In genomic region chr5:102154791-102155605, GRCh38 we compare ENCODE assay signal across 8 cellular contexts.
DNase-seq lines count a peak whose midpoint lies in the region; ATAC-seq, FAIRE-seq and TF ChIP-seq lines count a peak whose summit lies in the region.
"Not testable (repeated sequence)": the region's sequence is repeated elsewhere in the genome, so short reads cannot be mapped to it uniquely, and the experiment has no call there.

No MANE protein-coding gene starts in this region.

- TF ChIP-seq EP300 in H1 (IDR thresholded peaks at IDR 0.05; ENCODE audit: borderline replicate concordance in 1 of 2, low read depth in 2 of 2, low read length in 2 of 2), result not testable (repeated sequence)

- not testable (repeated sequence) for H3K18ac ChIP-seq in H1 (ENCODE audit: extremely low read depth, low read length)

- POLR2A ChIA-PET in H1 (lab: Charles Lee; ENCODE audit: partially characterized antibody), result interaction anchor here (1.5 kb wide), 1 partner anchor 140 kb away, joined by 4 read pairs; no protein-coding TSS in a partner anchor

- H3K23ac ChIP-seq in H1 (ENCODE audit: insufficient read length), result not testable (repeated sequence)

- not testable (repeated sequence) for H3K79me2 ChIP-seq in H1 (ENCODE audit: control insufficient read depth in 1 of 2, insufficient read depth in 2 of 2, low read length in 2 of 2); osteoblast (ENCODE audit: insufficient read depth, low read length)

- H3K36me3 Mint-ChIP-seq in activated T-helper 1 cell treated with anti-CD3 and anti-CD28 coated beads, Interleukin-12 subunit alpha, Interleukin-12 subunit beta, Interleukin-2, Interleukin-4 antibody, amounts not matched to agents 30 ng/mL and 10 ng/mL and 1 ng/mL, durations not matched to agents 14 hours and 24 hours and 36 hours (ENCODE audit: low read depth), result not testable (repeated sequence)

- H2BK120ac ChIP-seq in H1 (replicated peaks; ENCODE audit: low read depth, low read length), result not testable (repeated sequence)

- not testable (repeated sequence) for H2AK5ac ChIP-seq in H1 (ENCODE audit: low read depth, low read length)

- H3K4me3 Mint-ChIP-seq in activated T-helper 1 cell treated with anti-CD3 and anti-CD28 coated beads, Interleukin-12 subunit alpha, Interleukin-12 subunit beta, Interleukin-2, Interleukin-4 antibody, amounts not matched to agents 30 ng/mL and 10 ng/mL and 1 ng/mL, durations not matched to agents 14 hours and 24 hours and 36 hours, result peak overlapping the region; percentile 49

- not testable (repeated sequence) for H2BK12ac ChIP-seq in H1 (ENCODE audit: low read depth, low read length)

- peak overlapping the region; percentile 83; the same call in 1 of the 2 replicates for H4K8ac ChIP-seq in H1 (ENCODE audit: extremely low read depth, insufficient read depth, low read length)

- DNase-seq in NCI-H446 (lab: John Stamatoyannopoulos, UW) (peak; percentile 39 to 64), iris pigment epithelial cell (ENCODE audit: low read depth) (peak; percentile 30)
- not testable (repeated sequence) for DNase-seq in activated T-helper 1 cell treated with anti-CD3 and anti-CD28 coated beads, Interleukin-12 subunit alpha, Interleukin-12 subunit beta, Interleukin-2, Interleukin-4 antibody, amounts not matched to agents 30 ng/mL and 10 ng/mL and 1 ng/mL, durations not matched to agents 14 hours and 24 hours and 36 hours (ENCODE audit: low spot score); H1 (ENCODE audit: low read depth in 1 of 2, low spot score in 2 of 2); osteoblast (ENCODE audit: insufficient read length, low spot score, missing footprints)

- H3K14ac ChIP-seq in H1 (ENCODE audit: insufficient read length), result not testable (repeated sequence)

- H2BK15ac ChIP-seq in H1 (ENCODE audit: low read length), result not testable (repeated sequence)

- peak overlapping the region; percentile 11 to 32; a peak in 3 of 4 replicates for H3K4me2 ChIP-seq in H1 (ENCODE audit: insufficient read depth in 1 of 2, low read depth in 2 of 2, low read length in 2 of 2)
- H3K4me2 ChIP-seq in osteoblast (ENCODE audit: insufficient read depth, low read length), result not testable (repeated sequence)

- H2AFZ ChIP-seq in H1 (ENCODE audit: low read length); osteoblast (ENCODE audit: low read length): not testable (repeated sequence)

- H4K20me1 ChIP-seq in H1 (replicated peaks in 1 of 2; ENCODE audit: control insufficient read depth in 1 of 2, insufficient read depth in 2 of 2, low read length in 2 of 2); osteoblast (ENCODE audit: insufficient read depth, low read length): not testable (repeated sequence)

- not testable (repeated sequence) for FAIRE-seq in H1 (lab: Jason Lieb, UNC)

- intact Hi-C loops in activated T-helper 1 cell treated with anti-CD3 and anti-CD28 coated beads, Interleukin-12 subunit alpha, Interleukin-12 subunit beta, Interleukin-2, Interleukin-4 antibody, amounts not matched to agents 30 ng/mL and 10 ng/mL and 1 ng/mL, durations not matched to agents 14 hours and 24 hours and 36 hours (cut with micrococcal nuclease), result not testable (repeated sequence)

- H2BK5ac ChIP-seq in H1 (ENCODE audit: low read depth, low read length), result not testable (repeated sequence)

- H3K4me3 ChIP-seq in H1 (ENCODE audit: extremely low read depth in 1 of 4, insufficient read depth in 2 of 4, low read depth in 3 of 4, low read length in 4 of 4), result peak overlapping the region in 3 of 4 experiments; percentile 16 to 53 (median 21); a peak in 6 of 8 replicates
- peak overlapping the region; percentile 25 for H3K4me3 ChIP-seq in osteoblast (ENCODE audit: insufficient read depth, low read length)
- H3K4me3 ChIP-seq in urinary bladder (ENCODE audit: low read depth, low read length), result peak overlapping the region; percentile 8

- ATAC-seq in GM18517 (IDR thresholded peaks at IDR 0.05; ENCODE audit: unreplicated experiment) (peak; percentile 67), HG02623 (IDR thresholded peaks at IDR 0.05; ENCODE audit: unreplicated experiment) (peak; percentile 45)

- WGBS in H1 (ENCODE audit: extremely low coverage in 1 of 2, insufficient coverage in 1 of 2, insufficient read length in 1 of 2, insufficient replicate concordance in 2 of 2, low coverage in 1 of 2, low lambda C conversion rate in 2 of 2, missing lambda C conversion rate in 1 of 2), 2 experiments, result 54% methylated on average over 25 of the region's 54 CpGs; no CpG with 5 or more reads in 1 of the 2 experiments
- WGBS in urinary bladder, result 88% methylated on average over 54 of the region's 54 CpGs

- not testable (repeated sequence) for H3K9me3 Mint-ChIP-seq in activated T-helper 1 cell treated with anti-CD3 and anti-CD28 coated beads, Interleukin-12 subunit alpha, Interleukin-12 subunit beta, Interleukin-2, Interleukin-4 antibody, amounts not matched to agents 30 ng/mL and 10 ng/mL and 1 ng/mL, durations not matched to agents 14 hours and 24 hours and 36 hours

- H3K27ac ChIP-seq in H1 (ENCODE audit: low read depth, low read length); osteoblast (ENCODE audit: low read depth, low read length); urinary bladder (ENCODE audit: low read depth): not testable (repeated sequence)

- H3K4me1 Mint-ChIP-seq in activated T-helper 1 cell treated with anti-CD3 and anti-CD28 coated beads, Interleukin-12 subunit alpha, Interleukin-12 subunit beta, Interleukin-2, Interleukin-4 antibody, amounts not matched to agents 30 ng/mL and 10 ng/mL and 1 ng/mL, durations not matched to agents 14 hours and 24 hours and 36 hours (ENCODE audit: low read depth), result not testable (repeated sequence)

- not testable (repeated sequence) for H4K91ac ChIP-seq in H1 (replicated peaks; ENCODE audit: insufficient read length, low read length)

- H3K27me3 Mint-ChIP-seq in activated T-helper 1 cell treated with anti-CD3 and anti-CD28 coated beads, Interleukin-12 subunit alpha, Interleukin-12 subunit beta, Interleukin-2, Interleukin-4 antibody, amounts not matched to agents 30 ng/mL and 10 ng/mL and 1 ng/mL, durations not matched to agents 14 hours and 24 hours and 36 hours (ENCODE audit: insufficient read depth), result not testable (repeated sequence)

- H3K4me1 ChIP-seq in H1 (replicated peaks in 1 of 4; ENCODE audit: control insufficient read depth in 3 of 4, insufficient read depth in 4 of 4, low read length in 3 of 4); osteoblast (ENCODE audit: insufficient read depth, low read length); urinary bladder (ENCODE audit: insufficient read depth): not testable (repeated sequence)

- H4K5ac ChIP-seq in H1 (ENCODE audit: insufficient read length, low read depth, low read length), result not testable (repeated sequence)

- CTCF ChIA-PET in H1 (lab: Charles Lee; ENCODE audit: partially characterized antibody), result interaction anchor here (0.8 to 5.2 kb wide), 7 partner anchors 15 to 407 kb away, joined by 3 to 38 read pairs (median 5); no protein-coding TSS in a partner anchor

- not testable (repeated sequence) for TF ChIP-seq CTCF in H1 (IDR thresholded peaks at IDR 0.05; ENCODE audit: control extremely low read depth in 1 of 3, insufficient read depth in 1 of 3, low read depth in 1 of 3, low read length in 3 of 3); osteoblast (IDR thresholded peaks at IDR 0.05; ENCODE audit: extremely low read depth, low read depth, low read length)

- H3K27ac Mint-ChIP-seq in activated T-helper 1 cell treated with anti-CD3 and anti-CD28 coated beads, Interleukin-12 subunit alpha, Interleukin-12 subunit beta, Interleukin-2, Interleukin-4 antibody, amounts not matched to agents 30 ng/mL and 10 ng/mL and 1 ng/mL, durations not matched to agents 14 hours and 24 hours and 36 hours, result not testable (repeated sequence)

- H2BK20ac ChIP-seq in H1 (ENCODE audit: low read length), result not testable (repeated sequence)

- H3K23me2 ChIP-seq in H1 (ENCODE audit: low read depth, low read length), result not testable (repeated sequence)

- not testable (repeated sequence) for H3K56ac ChIP-seq in H1 (replicated peaks; ENCODE audit: insufficient read length, low read depth, low read length)

- not testable (repeated sequence) for TF ChIP-seq POLR2A in H1 (IDR thresholded peaks at IDR 0.05; ENCODE audit: control extremely low read depth in 1 of 2, low read depth in 2 of 2, low read length in 2 of 2)

- not testable (repeated sequence) for H3K27me3 ChIP-seq in H1 (replicated peaks in 1 of 4; ENCODE audit: control insufficient read depth in 3 of 4, extremely low read depth in 1 of 4, insufficient read depth in 3 of 4, low read length in 3 of 4); osteoblast (ENCODE audit: insufficient read depth, low read length)

- H3K36me3 ChIP-seq in H1 (ENCODE audit: control insufficient read depth in 2 of 4, insufficient read depth in 4 of 4, low read length in 3 of 4); osteoblast (ENCODE audit: insufficient read depth, low read length); urinary bladder (ENCODE audit: insufficient read depth): not testable (repeated sequence)

- TF ChIP-seq RAD21 in H1 (IDR thresholded peaks at IDR 0.05 in 1 of 2, conservative IDR thresholded peaks at IDR 0.05 in 1 of 2; ENCODE audit: low read depth in 2 of 2, low read length in 2 of 2), result not testable (repeated sequence)

- not testable (repeated sequence) for H3K9me3 ChIP-seq in H1 (ENCODE audit: insufficient read depth in 2 of 2, low read depth in 1 of 2, low read length in 1 of 2); osteoblast (ENCODE audit: low read depth, low read length)

- H3K4ac ChIP-seq in H1 (replicated peaks; ENCODE audit: insufficient read length, low read depth, low read length), result not testable (repeated sequence)

- H3K79me1 ChIP-seq in H1 (ENCODE audit: low read depth, low read length), result not testable (repeated sequence)

- not testable (repeated sequence) for H3K9ac ChIP-seq in H1 (replicated peaks in 1 of 4; ENCODE audit: extremely low read depth in 1 of 4, low read depth in 3 of 4, low read length in 3 of 4)

TF ChIP-seq in H1, 55 proteins besides CTCF, POLR2A, EP300 and RAD21:
- TF ChIP-seq E2F6 (IDR thresholded peaks at IDR 0.05) (peak; percentile 66), MAX (IDR thresholded peaks at IDR 0.05) (0 out of 2 replicates have a peak, but pooled peaks have one; percentile 10)
TF ChIP-seq in H1: peak in this region for 2; not testable (repeated sequence) for 53.
